ENCODE assay signal across 1 cellular context in genomic region chr6:130191376-130191702, GRCh38.
TF ChIP-seq lines count a peak whose summit lies in the region.

No MANE protein-coding gene starts in this region.

TF ChIP-seq in K562, 482 proteins besides CTCF, POLR2A, EP300 and RAD21 (continued from another document):
- TF ChIP-seq NCOA6 (IDR thresholded peaks at IDR 0.05), result no peak
- no peak for TF ChIP-seq NR0B1 (IDR thresholded peaks at IDR 0.05; ENCODE audit: partially characterized antibody)
- no peak for TF ChIP-seq ATF7 (IDR thresholded peaks at IDR 0.05)
- no peak for TF ChIP-seq NFIX (CRISPR knock-in tag; IDR thresholded peaks at IDR 0.05; ENCODE audit: low read depth)
- no peak for TF ChIP-seq RFX7 (CRISPR knock-in tag; IDR thresholded peaks at IDR 0.05)
- TF ChIP-seq NFE2L1 (tag; IDR thresholded peaks at IDR 0.05; ENCODE audit: borderline replicate concordance, low read depth), result no peak
- TF ChIP-seq L3MBTL2 (IDR thresholded peaks at IDR 0.05), result no peak
- TF ChIP-seq ZNF274 (IDR thresholded peaks at IDR 0.05; ENCODE audit: borderline replicate concordance, low read depth, low read length), result no peak
- TF ChIP-seq ZMIZ1 (IDR thresholded peaks at IDR 0.05; ENCODE audit: low read depth in 2 of 2, low read length in 2 of 2), result no peak
- TF ChIP-seq, protein P1, sequence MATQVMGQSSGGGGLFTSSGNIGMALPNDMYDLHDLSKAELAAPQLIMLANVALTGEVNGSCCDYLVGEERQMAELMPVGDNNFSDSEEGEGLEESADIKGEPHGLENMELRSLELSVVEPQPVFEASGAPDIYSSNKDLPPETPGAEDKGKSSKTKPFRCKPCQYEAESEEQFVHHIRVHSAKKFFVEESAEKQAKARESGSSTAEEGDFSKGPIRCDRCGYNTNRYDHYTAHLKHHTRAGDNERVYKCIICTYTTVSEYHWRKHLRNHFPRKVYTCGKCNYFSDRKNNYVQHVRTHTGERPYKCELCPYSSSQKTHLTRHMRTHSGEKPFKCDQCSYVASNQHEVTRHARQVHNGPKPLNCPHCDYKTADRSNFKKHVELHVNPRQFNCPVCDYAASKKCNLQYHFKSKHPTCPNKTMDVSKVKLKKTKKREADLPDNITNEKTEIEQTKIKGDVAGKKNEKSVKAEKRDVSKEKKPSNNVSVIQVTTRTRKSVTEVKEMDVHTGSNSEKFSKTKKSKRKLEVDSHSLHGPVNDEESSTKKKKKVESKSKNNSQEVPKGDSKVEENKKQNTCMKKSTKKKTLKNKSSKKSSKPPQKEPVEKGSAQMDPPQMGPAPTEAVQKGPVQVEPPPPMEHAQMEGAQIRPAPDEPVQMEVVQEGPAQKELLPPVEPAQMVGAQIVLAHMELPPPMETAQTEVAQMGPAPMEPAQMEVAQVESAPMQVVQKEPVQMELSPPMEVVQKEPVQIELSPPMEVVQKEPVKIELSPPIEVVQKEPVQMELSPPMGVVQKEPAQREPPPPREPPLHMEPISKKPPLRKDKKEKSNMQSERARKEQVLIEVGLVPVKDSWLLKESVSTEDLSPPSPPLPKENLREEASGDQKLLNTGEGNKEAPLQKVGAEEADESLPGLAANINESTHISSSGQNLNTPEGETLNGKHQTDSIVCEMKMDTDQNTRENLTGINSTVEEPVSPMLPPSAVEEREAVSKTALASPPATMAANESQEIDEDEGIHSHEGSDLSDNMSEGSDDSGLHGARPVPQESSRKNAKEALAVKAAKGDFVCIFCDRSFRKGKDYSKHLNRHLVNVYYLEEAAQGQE (CRISPR knock-in tag; IDR thresholded peaks at IDR 0.05; ENCODE audit: low read depth), result no peak
- TF ChIP-seq GTF2B (IDR thresholded peaks at IDR 0.05; ENCODE audit: extremely low read depth, insufficient read length), result no peak
- no peak for TF ChIP-seq SAFB (IDR thresholded peaks at IDR 0.05; ENCODE audit: borderline replicate concordance, low read depth, low read length)
- no peak for TF ChIP-seq ZNF586 (CRISPR knock-in tag; conservative IDR thresholded peaks at IDR 0.05)
